ENCODE assay signal across 16 cellular contexts in the genomic region with DNA sequence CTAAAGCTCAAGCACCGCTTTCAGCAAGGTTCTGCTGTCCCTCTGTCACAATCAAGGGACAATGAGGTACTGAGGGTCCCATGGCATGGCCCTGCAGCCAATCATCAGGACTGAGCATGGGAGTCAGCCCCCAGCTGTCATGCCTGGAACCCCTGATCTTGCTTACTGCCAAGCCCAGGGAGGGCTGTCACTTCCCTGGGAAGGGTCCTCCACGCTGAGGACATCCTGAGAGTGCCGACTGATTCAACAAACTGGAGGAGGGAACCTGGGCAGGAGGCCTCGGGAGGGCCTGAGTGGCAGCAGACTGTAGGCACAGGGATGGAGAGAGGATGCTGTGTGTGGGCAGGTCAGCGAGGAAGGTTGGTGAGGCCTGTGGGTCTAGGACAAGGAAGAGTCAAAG.
A peak's percentile ranks its signal among the peaks of the same experiment; 100 is the strongest.
DNase-seq lines count a peak whose midpoint lies in the region; ATAC-seq and TF ChIP-seq lines count a peak whose summit lies in the region.
"Had no signal": no experiment of that assay in that cellular context is flagged by ENCODE, and none has a peak within 500 bp of the region (broad histone marks: within the 10 kb centered on the region; RNA-seq: fewer than 3 reads in every experiment).

No MANE protein-coding gene starts in this region.

- H3K4me3 ChIP-seq in BLaER1 (no peak overlapping the region), upper lobe of right lung (no peak overlapping the region)
- H3K4me3 ChIP-seq: K562 had no signal

- H3K27ac ChIP-seq in BLaER1 (no peak overlapping the region), upper lobe of right lung (no peak overlapping the region)
- H3K27ac ChIP-seq: HL-60 had no signal

- no peaks in the 10 kb centered on the region for H3K27me3 ChIP-seq in BLaER1
- H3K27me3 ChIP-seq in upper lobe of right lung, result no peaks in the 10 kb centered on the region

- no peak overlapping the region for H3K9ac ChIP-seq in BLaER1

- H3K4me2 ChIP-seq in BLaER1, result peak overlapping the region; percentile 62; the same call in 1 of the 2 replicates

- DNase-seq in GM13976 (ENCODE audit: low spot score), result peak; percentile 1
- DNase-seq in islet precursor cell, result peak; percentile 22
- DNase-seq in upper lobe of right lung, result peak; percentile 44
- DNase-seq in NCI-H2029 (lab: John Stamatoyannopoulos, UW), result no peak
- no peak for DNase-seq in amygdala (lab: John Stamatoyannopoulos, UW)
- DNase-seq in activated CD4-positive, alpha-beta T cell treated with anti-CD3 and anti-CD28 coated beads, Interleukin-2, amount 50 U/mL, for 4 hours, result no peak
- DNase-seq: CD8-positive, alpha-beta T cell; COR-L47; DMS153; DMS79 treated with DMSO at 0.1 percent for 48 hours; EL; HCEC 1CT; HFFc6 had no signal

- intact Hi-C loops in upper lobe of right lung (cut with DNase I), result no loop called here

- H3K9me3 ChIP-seq in BLaER1 (no peaks in the 10 kb centered on the region), upper lobe of right lung (no peaks in the 10 kb centered on the region)

- no peak for TF ChIP-seq CTCF in GM13976 (IDR thresholded peaks at IDR 0.05; ENCODE audit: borderline replicate concordance, control extremely low read depth, extremely low read depth, insufficient read depth, missing control alignments)
- TF ChIP-seq CTCF in upper lobe of right lung (IDR thresholded peaks at IDR 0.05), result no peak

- H4K20me1 ChIP-seq in BLaER1, result no peaks in the 10 kb centered on the region

- in situ Hi-C loops in GM13976 (cut with MboI; ENCODE audit: low sequenced_read_pairs, unreplicated experiment), result no loop called here

- peaks cover 45% of the 10 kb centered on the region for H3K4me1 ChIP-seq in BLaER1
- no peaks in the 10 kb centered on the region for H3K4me1 ChIP-seq in upper lobe of right lung

- H3K36me3 ChIP-seq in BLaER1, result no peaks in the 10 kb centered on the region
- H3K36me3 ChIP-seq in upper lobe of right lung, result no peaks in the 10 kb centered on the region

- ATAC-seq in upper lobe of right lung, result no peak
- ATAC-seq: CD8-positive, alpha-beta T cell; K562 had no signal

Comparison
In these comparisons a context has a peak if more than half of its experiments do, and no peak if none do; other contexts are left out.
1. DNase-seq: peak in GM13976 (single experiment), islet precursor cell (single experiment) and upper lobe of right lung (single experiment); none in NCI-H2029 (single experiment), amygdala (0 of 56) and activated CD4-positive, alpha-beta T cell treated with anti-CD3 and anti-CD28 coated beads, Interleukin-2, amount 50 U/mL, for 4 hours (0 of 2).